8 cellular contexts compared by ENCODE assay signal in genomic region chr9:35605336-35606137, GRCh38. TPM values are rescaled to one million over a fixed set of nuclear protein-coding genes. Genes with fewer than 3 reads are reported as not detected.
DNase-seq lines count a peak whose midpoint lies in the region; ATAC-seq and TF ChIP-seq lines count a peak whose summit lies in the region.

No MANE protein-coding gene starts in this region.

- H3K27me3 Mint-ChIP-seq in activated CD4-positive, alpha-beta memory T cell treated with anti-CD3 and anti-CD28 coated beads, Interleukin-2, amount 10 ng/mL, durations not matched to agents 7 days and 5 days = no peaks in the 10 kb centered on the region
- H3K27me3 Mint-ChIP-seq in neural progenitor cell (ENCODE audit: insufficient read depth, low read depth) = peaks cover 10% of the 10 kb centered on the region

- peaks cover 6% of the 10 kb centered on the region for H3K4me1 ChIP-seq in fibroblast of lung (ENCODE audit: control insufficient read depth, extremely low read depth, insufficient read depth, low read length)
- H3K4me1 ChIP-seq in neural progenitor cell = peaks cover 15% of the 10 kb centered on the region

- peaks cover 14% of the 10 kb centered on the region for H3F3A ChIP-seq in neural progenitor cell (ENCODE audit: low read depth)

- CTCF ChIA-PET in activated CD4-positive, alpha-beta memory T cell treated with anti-CD3 and anti-CD28 coated beads, Interleukin-2, amount 10 ng/mL, durations not matched to agents 7 days and 5 days (lab: Charles Lee) = interaction anchor here (0.8 to 3.3 kb wide), 10 partner anchors 10 to 143 kb away, joined by 3 to 50 read pairs (median 8); partner anchors contain the start of genes CCDC107, CD72, CREB3 and GBA2

- H3K27me3 ChIP-seq in HL-60 (ENCODE audit: insufficient read depth, poor library complexity, severe bottlenecking) (no peaks in the 10 kb centered on the region), fibroblast of lung (ENCODE audit: control insufficient read depth, insufficient read depth, low read length) (no peaks in the 10 kb centered on the region), neural progenitor cell (no peaks in the 10 kb centered on the region)

- no peaks in the 10 kb centered on the region for H3K36me3 ChIP-seq in fibroblast of lung (ENCODE audit: control insufficient read depth, insufficient read depth, low read length)
- no peaks in the 10 kb centered on the region for H3K36me3 ChIP-seq in neural progenitor cell

- POLR2A ChIA-PET in activated CD4-positive, alpha-beta memory T cell treated with anti-CD3 and anti-CD28 coated beads, Interleukin-2, amount 10 ng/mL, durations not matched to agents 7 days and 5 days (lab: Charles Lee) = interaction anchor here (0.6 to 3.0 kb wide), 11 partner anchors 11 to 144 kb away, joined by 3 to 19 read pairs (median 5); partner anchors contain the start of genes CCDC107, RMRP and SIT1

- no peak for TF ChIP-seq CTCF in HL-60 (IDR thresholded peaks at IDR 0.05; ENCODE audit: insufficient read depth, low read length)
- no peak for TF ChIP-seq CTCF in fibroblast of lung (conservative IDR thresholded peaks at IDR 0.05 in 1 of 2, IDR thresholded peaks at IDR 0.05 in 1 of 2; ENCODE audit: low read depth in 1 of 2, low read length in 2 of 2)
- no peak for TF ChIP-seq CTCF in neural progenitor cell (IDR thresholded peaks at IDR 0.05)

- H3K4me1 Mint-ChIP-seq in activated CD4-positive, alpha-beta memory T cell treated with anti-CD3 and anti-CD28 coated beads, Interleukin-2, amount 10 ng/mL, durations not matched to agents 7 days and 5 days = peaks cover 31% of the 10 kb centered on the region
- H3K4me1 Mint-ChIP-seq in neural progenitor cell = peaks cover 25% of the 10 kb centered on the region

- H3K9me3 ChIP-seq in fibroblast of lung (ENCODE audit: control insufficient read depth, insufficient read depth, low read depth, low read length) = no peaks in the 10 kb centered on the region
- no peaks in the 10 kb centered on the region for H3K9me3 ChIP-seq in neural progenitor cell (ENCODE audit: low read depth)

- H3K9me3 Mint-ChIP-seq in activated CD4-positive, alpha-beta memory T cell treated with anti-CD3 and anti-CD28 coated beads, Interleukin-2, amount 10 ng/mL, durations not matched to agents 7 days and 5 days = no peaks in the 10 kb centered on the region
- no peaks in the 10 kb centered on the region for H3K9me3 Mint-ChIP-seq in neural progenitor cell

- H3K4me3 ChIP-seq in HL-60 (replicated peaks; ENCODE audit: insufficient read depth, low read length) (peak overlapping the region; percentile 60), fibroblast of lung (replicated peaks in 1 of 4; ENCODE audit: control extremely low read depth in 1 of 4, insufficient read depth in 1 of 4, low read depth in 3 of 4, low read length in 4 of 4) (peak overlapping the region; percentile 40 to 77 (median 62)), neural progenitor cell (peak overlapping the region; percentile 86)

- H3K4me3 Mint-ChIP-seq in activated CD4-positive, alpha-beta memory T cell treated with anti-CD3 and anti-CD28 coated beads, Interleukin-2, amount 10 ng/mL, durations not matched to agents 7 days and 5 days = peak overlapping the region; percentile 77
- peak overlapping the region; percentile 90 for H3K4me3 Mint-ChIP-seq in neural progenitor cell

- peak overlapping the region; percentile 96 for H3K4me2 ChIP-seq in fibroblast of lung (ENCODE audit: extremely low read depth, insufficient read depth, low read length)
- peak overlapping the region; percentile 88 for H3K4me2 ChIP-seq in neural progenitor cell

- H3K27ac ChIP-seq in HL-60 (replicated peaks) (no peak overlapping the region), fibroblast of lung (ENCODE audit: insufficient read depth, low read length) (peak overlapping the region; percentile 32), neural progenitor cell (no peak overlapping the region)

- DNase-seq in Daoy (ENCODE audit: low read depth) (peak; percentile 28), HL-60 (ENCODE audit: low read depth in 1 of 2, low spot score in 1 of 2) (peak in 1 of 2 experiments; percentile 16), fibroblast of lung (ENCODE audit: low read depth in 2 of 2) (no peak), neural progenitor cell (ENCODE audit: low spot score) (peak; percentile 59), cerebellar cortex (ENCODE audit: low spot score) (no peak), NOMO-1 treated with DMSO at 0.1 percent for 48 hours (lab: John Stamatoyannopoulos, UW; ENCODE audit: unreplicated experiment) (no peak)
- peak; percentile 59 for DNase-seq in activated CD4-positive, alpha-beta memory T cell treated with anti-CD3 and anti-CD28 coated beads, Interleukin-2, amount 10 ng/mL, durations not matched to agents 7 days and 5 days

- peak; percentile 13 for ATAC-seq in GM21360 (IDR thresholded peaks at IDR 0.05; ENCODE audit: unreplicated experiment)

- H2AFZ ChIP-seq in fibroblast of lung (ENCODE audit: low read length) (peak overlapping the region; percentile 18), neural progenitor cell (replicated peaks) (no peak overlapping the region)

- H3K79me2 ChIP-seq in fibroblast of lung (ENCODE audit: control insufficient read depth, insufficient read depth, low read length) = peaks cover 8% of the 10 kb centered on the region
- H3K79me2 ChIP-seq in neural progenitor cell (ENCODE audit: low read depth) = peaks cover 18% of the 10 kb centered on the region

- H4K20me1 ChIP-seq in fibroblast of lung (ENCODE audit: control insufficient read depth, extremely low read depth, insufficient read depth, low read length) = no peaks in the 10 kb centered on the region
- H4K20me1 ChIP-seq in neural progenitor cell (ENCODE audit: low read depth) = peaks cover 23% of the 10 kb centered on the region

- H3K36me3 Mint-ChIP-seq in activated CD4-positive, alpha-beta memory T cell treated with anti-CD3 and anti-CD28 coated beads, Interleukin-2, amount 10 ng/mL, durations not matched to agents 7 days and 5 days (ENCODE audit: low read depth) = peaks cover 24% of the 10 kb centered on the region
- H3K36me3 Mint-ChIP-seq in neural progenitor cell = peaks cover 16% of the 10 kb centered on the region

- H3K9ac ChIP-seq in fibroblast of lung (ENCODE audit: insufficient read depth, low read length) (peak overlapping the region; percentile 65), neural progenitor cell (peak overlapping the region; percentile 57)

- H3K27ac Mint-ChIP-seq in activated CD4-positive, alpha-beta memory T cell treated with anti-CD3 and anti-CD28 coated beads, Interleukin-2, amount 10 ng/mL, durations not matched to agents 7 days and 5 days = peak overlapping the region; percentile 38
- H3K27ac Mint-ChIP-seq in neural progenitor cell = no peak overlapping the region

RNA-seq across cellular contexts. Expression of gene TESK1, which starts 0.5 kb away (rescaled TPM):
- total RNA-seq in Daoy (2014; rRNA removed; shearing (Covaris generic)) = 6.1 and 9.4 TPM in 2 replicates
- total RNA-seq in activated CD4-positive, alpha-beta memory T cell treated with anti-CD3 and anti-CD28 coated beads, Interleukin-2, amount 10 ng/mL, durations not matched to agents 7 days and 5 days = 10 to 100 TPM; 31.7 to 32.3 TPM
- total RNA-seq in fibroblast of lung (9.4 and 10.5 TPM in 2 replicates), neural progenitor cell (ENCODE audit: low replicate concordance) (5.2 and 12.4 TPM in 2 replicates)
- polyA plus RNA-seq in fibroblast of lung = 12.0 and 12.5 TPM in 2 replicates
- polyA plus RNA-seq in fibroblast of lung (2012) = 16.5 and 19.0 TPM in 2 replicates
- polyA minus RNA-seq in fibroblast of lung (ENCODE audit: low replicate concordance) = 27.2 and 32.0 TPM in 2 replicates

RNA-seq across cellular contexts. Expression of gene CD72, which starts 12.7 kb away (rescaled TPM):
- 1.7 TPM in 1 of 2 replicates, not detected in the other for total RNA-seq in Daoy (2014; rRNA removed; shearing (Covaris generic))
- total RNA-seq in activated CD4-positive, alpha-beta memory T cell treated with anti-CD3 and anti-CD28 coated beads, Interleukin-2, amount 10 ng/mL, durations not matched to agents 7 days and 5 days = 10 to 100 TPM; 11.8 to 11.9 TPM
- total RNA-seq in fibroblast of lung (1.0 and 2.8 TPM in 2 replicates), neural progenitor cell (ENCODE audit: low replicate concordance) (0.56 and 1.4 TPM in 2 replicates)
- 0.64 and 1.00 TPM in 2 replicates for polyA plus RNA-seq in fibroblast of lung
- polyA plus RNA-seq in fibroblast of lung (2012) = 0.46 and 0.66 TPM in 2 replicates
- not detected in 2 replicates for polyA minus RNA-seq in fibroblast of lung (ENCODE audit: low replicate concordance)

RNA-seq across cellular contexts. Expression of gene SIT1, which starts 45.2 kb away (rescaled TPM):
- not detected in 2 replicates for total RNA-seq in Daoy (2014; rRNA removed; shearing (Covaris generic))
- 100 to 1,000 TPM; 210 to 214 TPM for total RNA-seq in activated CD4-positive, alpha-beta memory T cell treated with anti-CD3 and anti-CD28 coated beads, Interleukin-2, amount 10 ng/mL, durations not matched to agents 7 days and 5 days
- total RNA-seq in fibroblast of lung = 0.17 TPM in 1 of 2 replicates, not detected in the other
- 0.07 TPM in 1 of 2 replicates, not detected in the other for polyA plus RNA-seq in fibroblast of lung
- polyA plus RNA-seq in fibroblast of lung (2012) = not detected in 2 replicates
- polyA minus RNA-seq in fibroblast of lung (ENCODE audit: low replicate concordance) = not detected in 2 replicates
- 0.56 and 0.86 TPM in 2 replicates for total RNA-seq in neural progenitor cell (ENCODE audit: low replicate concordance)

RNA-seq across cellular contexts. Expression of gene RMRP, which starts 52.3 kb away (rescaled TPM):
- total RNA-seq in Daoy (2014; rRNA removed; shearing (Covaris generic)) = 3,813 and 4,416 TPM in 2 replicates
- over 10,000 TPM in 1 of 2 experiments, 1,000 to 10,000 TPM in 1; 9,885 to 10,678 TPM for total RNA-seq in activated CD4-positive, alpha-beta memory T cell treated with anti-CD3 and anti-CD28 coated beads, Interleukin-2, amount 10 ng/mL, durations not matched to agents 7 days and 5 days
- total RNA-seq in fibroblast of lung (67,954 and 162,287 TPM in 2 replicates), neural progenitor cell (ENCODE audit: low replicate concordance) (1,307 and 2,709 TPM in 2 replicates)
- polyA plus RNA-seq in fibroblast of lung = 75.4 and 110 TPM in 2 replicates
- 16.4 and 31.6 TPM in 2 replicates for polyA plus RNA-seq in fibroblast of lung (2012)
- polyA minus RNA-seq in fibroblast of lung (ENCODE audit: low replicate concordance) = 7,676 and 19,551 TPM in 2 replicates

RNA-seq across cellular contexts. Expression of gene CCDC107, which starts 52.6 kb away (rescaled TPM):
- total RNA-seq in Daoy (2014; rRNA removed; shearing (Covaris generic)) = 8.6 and 9.5 TPM in 2 replicates
- total RNA-seq in activated CD4-positive, alpha-beta memory T cell treated with anti-CD3 and anti-CD28 coated beads, Interleukin-2, amount 10 ng/mL, durations not matched to agents 7 days and 5 days = 10 to 100 TPM; 36.6 to 37.7 TPM
- total RNA-seq in fibroblast of lung = 15.4 and 20.6 TPM in 2 replicates
- 20.2 and 24.9 TPM in 2 replicates for polyA plus RNA-seq in fibroblast of lung
- polyA plus RNA-seq in fibroblast of lung (2012) = 34.3 and 34.9 TPM in 2 replicates
- polyA minus RNA-seq in fibroblast of lung (ENCODE audit: low replicate concordance) = 1.3 and 17.5 TPM in 2 replicates
- 3.8 and 10.6 TPM in 2 replicates for total RNA-seq in neural progenitor cell (ENCODE audit: low replicate concordance)

Comparison
In these comparisons a context has a peak if more than half of its experiments do, and no peak if none do; other contexts are left out.
1. DNase-seq: peak in Daoy (single experiment), activated CD4-positive, alpha-beta memory T cell treated with anti-CD3 and anti-CD28 coated beads, Interleukin-2, amount 10 ng/mL, durations not matched to agents 7 days and 5 days (single experiment) and neural progenitor cell (single experiment); none in fibroblast of lung (0 of 2), cerebellar cortex (single experiment) and NOMO-1 treated with DMSO at 0.1 percent for 48 hours (single experiment).
2. RNA of gene SIT1, which starts 45.2 kb away (total RNA-seq): 210 to 214 TPM in activated CD4-positive, alpha-beta memory T cell treated with anti-CD3 and anti-CD28 coated beads, Interleukin-2, amount 10 ng/mL, durations not matched to agents 7 days and 5 days; 0.56 to 0.86 TPM in neural progenitor cell, 0.17 TPM in fibroblast of lung and not detected in Daoy; every median in the first group is over 100 times any median in the second.
3. Peak in every context shown above with its lines, with median percentiles within 50 percentile points of each other: H3K4me3 ChIP-seq.